Comparison of ENCODE assay signal across 29 cellular contexts in the genomic region with DNA sequence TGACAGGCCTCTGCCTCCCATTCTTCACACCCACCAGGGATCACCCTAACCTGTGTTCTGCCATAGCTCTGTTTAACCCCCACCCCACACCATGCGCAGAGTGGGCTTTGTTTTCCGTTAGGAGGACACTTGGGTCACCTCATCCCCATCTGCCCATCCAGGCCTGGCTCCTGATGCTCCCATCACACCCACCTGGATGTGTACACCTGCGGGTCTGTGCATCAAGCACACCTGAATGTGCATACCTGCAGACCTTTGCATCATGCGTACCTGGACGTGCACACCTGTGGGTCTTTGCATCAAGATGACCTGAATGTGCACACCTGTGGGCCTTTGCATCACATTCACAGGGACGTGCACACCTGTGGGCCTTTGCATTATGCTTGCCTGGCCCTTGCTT.
DNase-seq lines count a peak whose midpoint lies in the region; ATAC-seq, FAIRE-seq and TF ChIP-seq lines count a peak whose summit lies in the region.
"Had no signal": no experiment of that assay in that cellular context is flagged by ENCODE, and none has a peak within 500 bp of the region (broad histone marks: within the 10 kb centered on the region; RNA-seq: fewer than 3 reads in every experiment).

No MANE protein-coding gene starts in this region.

- no peaks in the 10 kb centered on the region for H3K36me3 ChIP-seq in bronchial epithelial cell (ENCODE audit: control insufficient read depth, insufficient read depth, low read length)
- H3K36me3 ChIP-seq: BE2C, BLaER1 had no signal

- peak; percentile 93 for FAIRE-seq in bronchial epithelial cell (lab: Jason Lieb, UNC)
- FAIRE-seq: A204.1, GM12878, GM12892, GM18507 had no signal

- no peaks in the 10 kb centered on the region for H3K27me3 ChIP-seq in bronchial epithelial cell (ENCODE audit: control insufficient read depth, insufficient read depth, low read length)
- H3K27me3 ChIP-seq: BE2C, BLaER1 had no signal

- H3K4me3 Mint-ChIP-seq in T-helper 17 cell (no peak overlapping the region), endothelial cell (ENCODE audit: unreplicated experiment) (peak overlapping the region; percentile 56)
- H3K4me3 Mint-ChIP-seq in stimulated activated memory B cell treated with anti-CD40 and anti-IgM and Interleukin-4, amounts not matched to agents 10 μg/mL and 1 μg/mL and 100 μg/mL, for 72 hours = no peak overlapping the region
- H3K4me3 Mint-ChIP-seq: CD14-positive monocyte; CD4-positive, alpha-beta memory T cell; CD4-positive, CD25-positive, alpha-beta regulatory T cell; CD8-positive, alpha-beta memory T cell had no signal

- H3K9me3 ChIP-seq in T-helper 17 cell (ENCODE audit: control insufficient read depth, low read length, poor library complexity, severe bottlenecking) = no peaks in the 10 kb centered on the region
- H3K9me3 ChIP-seq: BE2C, BLaER1 had no signal

- TF ChIP-seq CTCF in bronchial epithelial cell (IDR thresholded peaks at IDR 0.05; ENCODE audit: insufficient read depth, low read length, severe bottlenecking) (no peak), endothelial cell (IDR thresholded peaks at IDR 0.05; ENCODE audit: unreplicated experiment) (no peak)

- ATAC-seq in T-helper 17 cell (no peak), HG03521 (IDR thresholded peaks at IDR 0.05; ENCODE audit: unreplicated experiment) (no peak), Right ventricle myocardium inferior (no peak)
- ATAC-seq in stimulated activated memory B cell treated with anti-CD40 and anti-IgM and Interleukin-4, amounts not matched to agents 10 μg/mL and 1 μg/mL and 100 μg/mL, for 72 hours = peak; percentile 26
- ATAC-seq: GM12878 had no signal

- H3K4me1 Mint-ChIP-seq in T-helper 17 cell (no peaks in the 10 kb centered on the region), endothelial cell (ENCODE audit: unreplicated experiment) (no peaks in the 10 kb centered on the region)
- no peaks in the 10 kb centered on the region for H3K4me1 Mint-ChIP-seq in stimulated activated memory B cell treated with anti-CD40 and anti-IgM and Interleukin-4, amounts not matched to agents 10 μg/mL and 1 μg/mL and 100 μg/mL, for 72 hours
- H3K4me1 Mint-ChIP-seq: CD14-positive monocyte; CD4-positive, alpha-beta memory T cell; CD4-positive, CD25-positive, alpha-beta regulatory T cell; CD8-positive, alpha-beta memory T cell had no signal

- H3K27me3 Mint-ChIP-seq in T-helper 17 cell (no peaks in the 10 kb centered on the region), endothelial cell (ENCODE audit: unreplicated experiment) (peaks cover 12% of the 10 kb centered on the region)
- no peaks in the 10 kb centered on the region for H3K27me3 Mint-ChIP-seq in stimulated activated memory B cell treated with anti-CD40 and anti-IgM and Interleukin-4, amounts not matched to agents 10 μg/mL and 1 μg/mL and 100 μg/mL, for 72 hours
- H3K27me3 Mint-ChIP-seq: CD4-positive, CD25-positive, alpha-beta regulatory T cell; CD8-positive, alpha-beta memory T cell had no signal

- peaks cover 2% of the 10 kb centered on the region for H3K36me3 Mint-ChIP-seq in T-helper 17 cell (ENCODE audit: low read depth)
- H3K36me3 Mint-ChIP-seq in endothelial cell (ENCODE audit: low read depth, unreplicated experiment) = peaks cover 16% of the 10 kb centered on the region
- no peaks in the 10 kb centered on the region for H3K36me3 Mint-ChIP-seq in stimulated activated memory B cell treated with anti-CD40 and anti-IgM and Interleukin-4, amounts not matched to agents 10 μg/mL and 1 μg/mL and 100 μg/mL, for 72 hours
- H3K36me3 Mint-ChIP-seq: CD14-positive monocyte; CD4-positive, alpha-beta memory T cell; CD4-positive, CD25-positive, alpha-beta regulatory T cell; CD8-positive, alpha-beta memory T cell had no signal

- intact Hi-C loops in posterior cingulate gyrus (cut with DNase I) (no loop called here), Right ventricle myocardium inferior (cut with DNase I) (no loop called here)

- DNase-seq in T-helper 17 cell = no peak
- no peak for DNase-seq in bronchial epithelial cell (ENCODE audit: low read depth)
- DNase-seq in endothelial cell (ENCODE audit: low spot score) = no peak
- no peak for DNase-seq in posterior cingulate gyrus
- no peak for DNase-seq in Right ventricle myocardium inferior (ENCODE audit: missing footprints)
- DNase-seq in stimulated activated CD4-positive, alpha-beta T cell treated with anti-CD3 and anti-CD28 coated beads, Interleukin-12 subunit alpha, Interleukin-12 subunit beta, amount 100 ng/mL, for 4 hours = no peak
- DNase-seq: 8988T; ACHN; BE2C; C1 segment of cervical spinal cord; CD4-positive, alpha-beta memory T cell; CD4-positive, CD25-positive, alpha-beta regulatory T cell; CD8-positive, alpha-beta memory T cell; COR-L47; DMS 273 treated with DMSO at 0.1 percent for 48 hours; DMS153; DMS53; DMS79; DND-41; EL; GDM1 had no signal

- peak overlapping the region; percentile 24 for H3K27ac Mint-ChIP-seq in T-helper 17 cell
- no peak overlapping the region for H3K27ac Mint-ChIP-seq in endothelial cell (ENCODE audit: unreplicated experiment)
- no peak overlapping the region for H3K27ac Mint-ChIP-seq in stimulated activated memory B cell treated with anti-CD40 and anti-IgM and Interleukin-4, amounts not matched to agents 10 μg/mL and 1 μg/mL and 100 μg/mL, for 72 hours
- H3K27ac Mint-ChIP-seq: CD4-positive, alpha-beta memory T cell; CD4-positive, CD25-positive, alpha-beta regulatory T cell; CD8-positive, alpha-beta memory T cell had no signal

- peaks cover 55% of the 10 kb centered on the region for H3K9me3 Mint-ChIP-seq in endothelial cell (ENCODE audit: unreplicated experiment)
- peaks cover 8% of the 10 kb centered on the region for H3K9me3 Mint-ChIP-seq in stimulated activated memory B cell treated with anti-CD40 and anti-IgM and Interleukin-4, amounts not matched to agents 10 μg/mL and 1 μg/mL and 100 μg/mL, for 72 hours

- no peak overlapping the region for H3K4me3 ChIP-seq in bronchial epithelial cell (ENCODE audit: low read depth, low read length)
- H3K4me3 ChIP-seq: BLaER1, GM12878 had no signal
